ENCODE assay signal across 14 cellular contexts in genomic region chr9:93596399-93596798, GRCh38.
"Had no signal": no experiment of that assay in that cellular context is flagged by ENCODE, and none has a peak within 500 bp of the region (broad histone marks: within the 10 kb centered on the region; RNA-seq: fewer than 3 reads in every experiment).

No MANE protein-coding gene starts in this region.

- H3K4me3 Mint-ChIP-seq: activated CD4-positive, alpha-beta T cell treated with anti-CD3 and anti-CD28 coated beads, Interleukin-2, amount 10 ng/mL, durations not matched to agents 24 days and 14 days; activated T-cell treated with anti-CD3 and anti-CD28 coated beads, Interleukin-2, amount 50 U/mL, for 24 hours; immature natural killer cell; stimulated activated naive CD8-positive, alpha-beta T cell treated with anti-CD3 and anti-CD28 coated beads, Interleukin-15, amount 100 ng/mL, for 72 hours had no signal

- H3K36me3 ChIP-seq: ascending aorta, esophagus muscularis mucosa, thoracic aorta, WERI-Rb-1 had no signal

- H3K36me3 Mint-ChIP-seq: immature natural killer cell had no signal

- H3K9me3 ChIP-seq: ascending aorta, esophagus muscularis mucosa, mucosa of descending colon, thoracic aorta had no signal

- ATAC-seq: left cardiac atrium; mucosa of descending colon; stimulated activated naive CD8-positive, alpha-beta T cell treated with anti-CD3 and anti-CD28 coated beads, Interleukin-15, amount 100 ng/mL, for 72 hours had no signal

- H3K27me3 Mint-ChIP-seq: activated CD4-positive, alpha-beta T cell treated with anti-CD3 and anti-CD28 coated beads, Interleukin-2, amount 10 ng/mL, durations not matched to agents 24 days and 14 days; activated T-cell treated with anti-CD3 and anti-CD28 coated beads, Interleukin-2, amount 50 U/mL, for 24 hours; stimulated activated naive CD8-positive, alpha-beta T cell treated with anti-CD3 and anti-CD28 coated beads, Interleukin-15, amount 100 ng/mL, for 72 hours had no signal

- H3K27ac Mint-ChIP-seq: activated CD4-positive, alpha-beta T cell treated with anti-CD3 and anti-CD28 coated beads, Interleukin-2, amount 10 ng/mL, durations not matched to agents 24 days and 14 days; activated T-cell treated with anti-CD3 and anti-CD28 coated beads, Interleukin-2, amount 50 U/mL, for 24 hours; stimulated activated naive CD8-positive, alpha-beta T cell treated with anti-CD3 and anti-CD28 coated beads, Interleukin-15, amount 100 ng/mL, for 72 hours had no signal

- FAIRE-seq: urothelium cell line had no signal

- H3K4me3 ChIP-seq: ascending aorta, esophagus muscularis mucosa, lung, mucosa of descending colon, thoracic aorta had no signal

- H3K9me3 Mint-ChIP-seq: activated CD4-positive, alpha-beta T cell treated with anti-CD3 and anti-CD28 coated beads, Interleukin-2, amount 10 ng/mL, durations not matched to agents 24 days and 14 days; activated T-cell treated with anti-CD3 and anti-CD28 coated beads, Interleukin-2, amount 50 U/mL, for 24 hours; immature natural killer cell; stimulated activated naive CD8-positive, alpha-beta T cell treated with anti-CD3 and anti-CD28 coated beads, Interleukin-15, amount 100 ng/mL, for 72 hours had no signal

- H3K27me3 ChIP-seq: ascending aorta, esophagus muscularis mucosa had no signal

- H3K27ac ChIP-seq: ascending aorta, esophagus muscularis mucosa, thoracic aorta, WERI-Rb-1 had no signal

- DNase-seq: activated CD4-positive, alpha-beta T cell treated with anti-CD3 and anti-CD28 coated beads, Interleukin-2, amount 10 ng/mL, durations not matched to agents 24 days and 14 days; activated gamma-delta T cell treated with Interleukin-2 at 50 U/mL for 16 hours; activated T-cell treated with anti-CD3 and anti-CD28 coated beads, Interleukin-2, amount 50 U/mL, for 24 hours; immature natural killer cell; left cardiac atrium; mucosa of descending colon; stimulated activated CD4-positive, alpha-beta T cell treated with anti-CD3 and anti-CD28 coated beads, Interleukin-4, amount 100 ng/mL, for 1 hour; stimulated activated naive CD8-positive, alpha-beta T cell treated with anti-CD3 and anti-CD28 coated beads, Interleukin-15, amount 100 ng/mL, for 72 hours; WERI-Rb-1 had no signal
